13 cellular contexts compared by ENCODE assay signal in genomic region chr1:21553116-21553926, GRCh38. TPM values are rescaled to one million over a fixed set of nuclear protein-coding genes. Genes with fewer than 3 reads are reported as not detected.
DNase-seq lines count a peak whose midpoint lies in the region.
"Had no signal": no experiment of that assay in that cellular context is flagged by ENCODE, and none has a peak within 500 bp of the region (broad histone marks: within the 10 kb centered on the region; RNA-seq: fewer than 3 reads in every experiment).

No MANE protein-coding gene starts in this region.

- no peak overlapping the region for H3K27ac Mint-ChIP-seq in activated naive CD8-positive, alpha-beta T cell treated with anti-CD3 and anti-CD28 coated beads for 36 hours
- H3K27ac Mint-ChIP-seq: activated CD8-positive, alpha-beta T cell treated with anti-CD3 and anti-CD28 coated beads, Interleukin-2, amount 10 ng/mL, durations not matched to agents 7 days and 5 days; T-helper 1 cell treated with Interleukin-12 subunit alpha and Interleukin-12 subunit beta and Interleukin-4 antibody, amounts not matched to agents 30 μg/mL and 1 μg/mL, for 36 hours had no signal

- H3K79me1 ChIP-seq in mesenchymal stem cell (replicated peaks; ENCODE audit: low read length, poor library complexity, severe bottlenecking), result no peaks in the 10 kb centered on the region

- peaks cover 37% of the 10 kb centered on the region for H3K27me3 Mint-ChIP-seq in activated naive CD8-positive, alpha-beta T cell treated with anti-CD3 and anti-CD28 coated beads for 36 hours

- H4K91ac ChIP-seq in mesenchymal stem cell (ENCODE audit: low read length), result peak overlapping the region; percentile 67

- H3K36me3 ChIP-seq in ectodermal cell (ENCODE audit: control insufficient read depth, insufficient read depth, low read length) (no peaks in the 10 kb centered on the region), mesenchymal stem cell (ENCODE audit: control insufficient read depth in 1 of 2, insufficient read depth in 2 of 2, low read depth in 1 of 2, low read length in 2 of 2) (no peaks in the 10 kb centered on the region)

- peak overlapping the region; percentile 99 for H2BK5ac ChIP-seq in mesenchymal stem cell (ENCODE audit: low read depth, low read length, poor library complexity, severe bottlenecking)

- peak overlapping the region; percentile 29 to 88 for H3K18ac ChIP-seq in mesenchymal stem cell (ENCODE audit: low read depth in 1 of 2, low read length in 2 of 2)

- H3K9me3 ChIP-seq in ectodermal cell (ENCODE audit: control insufficient read depth, low read length), result no peaks in the 10 kb centered on the region
- no peaks in the 10 kb centered on the region for H3K9me3 ChIP-seq in mesenchymal stem cell (ENCODE audit: control insufficient read depth, low read length)

- H3K27ac ChIP-seq in ectodermal cell (ENCODE audit: insufficient read depth, low read depth, low read length, poor library complexity, severe bottlenecking) (peak overlapping the region; percentile 23), mesenchymal stem cell (ENCODE audit: low read length, poor library complexity, severe bottlenecking) (peak overlapping the region; percentile 100)

- H2AK5ac ChIP-seq in mesenchymal stem cell (ENCODE audit: low read length, severe bottlenecking), result peak overlapping the region; percentile 96

- peak overlapping the region; percentile 66 for H3K9ac ChIP-seq in mesenchymal stem cell (ENCODE audit: low read length)

- peak; percentile 84 for DNase-seq in EL
- DNase-seq in LHCN-M2 (ENCODE audit: low read depth), result peak; percentile 99
- peak; percentile 87 for DNase-seq in mesenchymal stem cell
- DNase-seq in COLO668 (lab: John Stamatoyannopoulos, UW; ENCODE audit: unreplicated experiment), result no peak
- no peak for DNase-seq in stimulated activated CD4-positive, alpha-beta T cell treated with anti-CD3 and anti-CD28 coated beads, Interleukin-4, amount 100 ng/mL, for 4 hours
- no peak for DNase-seq in activated naive CD8-positive, alpha-beta T cell treated with anti-CD3 and anti-CD28 coated beads for 36 hours
- no peak for DNase-seq in activated effector memory CD4-positive, alpha-beta T cell treated with anti-CD3 and anti-CD28 coated beads, Interleukin-2, amount 50 U/mL, for 16 hours
- DNase-seq: activated CD8-positive, alpha-beta T cell treated with anti-CD3 and anti-CD28 coated beads, Interleukin-2, amount 10 ng/mL, durations not matched to agents 7 days and 5 days; activated gamma-delta T cell treated with Interleukin-2 at 50 U/mL for 16 hours; midbrain; NCI-H1694 treated with DMSO at 0.1 percent for 48 hours had no signal

- peak overlapping the region; percentile 51 for H4K8ac ChIP-seq in mesenchymal stem cell (ENCODE audit: low read length)

- H2BK15ac ChIP-seq in mesenchymal stem cell (ENCODE audit: low read depth, poor library complexity, severe bottlenecking), result no peak overlapping the region

- H3K9me3 Mint-ChIP-seq in activated naive CD8-positive, alpha-beta T cell treated with anti-CD3 and anti-CD28 coated beads for 36 hours, result no peaks in the 10 kb centered on the region
- H3K9me3 Mint-ChIP-seq: T-helper 1 cell treated with Interleukin-12 subunit alpha and Interleukin-12 subunit beta and Interleukin-4 antibody, amounts not matched to agents 30 μg/mL and 1 μg/mL, for 36 hours had no signal

- H3K4me3 ChIP-seq in ectodermal cell (ENCODE audit: insufficient read depth, low read depth, low read length) (no peak overlapping the region), mesenchymal stem cell (ENCODE audit: insufficient read depth in 1 of 2, low read depth in 1 of 2, low read length in 2 of 2) (peak overlapping the region in 1 of 2 experiments; percentile 22)

- H3K4ac ChIP-seq in mesenchymal stem cell (ENCODE audit: low read depth in 1 of 2, low read length in 2 of 2), result peak overlapping the region in 1 of 2 experiments; percentile 76

- peak overlapping the region; percentile 62 for H3K4me2 ChIP-seq in mesenchymal stem cell (ENCODE audit: low read length, poor library complexity, severe bottlenecking)

- H3K4me1 ChIP-seq in ectodermal cell (ENCODE audit: control insufficient read depth, insufficient read depth, low read length) (no peaks in the 10 kb centered on the region), mesenchymal stem cell (ENCODE audit: control insufficient read depth, insufficient read depth, low read depth, low read length) (peaks cover 14% of the 10 kb centered on the region)

- 25 to 27% methylated on average over 7 of the region's 8 CpGs for WGBS in ectodermal cell, 2 experiments
- WGBS in mesenchymal stem cell, result 17% methylated on average over 7 of the region's 8 CpGs

- H2BK120ac ChIP-seq in mesenchymal stem cell (ENCODE audit: low read depth, low read length), result peak overlapping the region; percentile 50

- peak overlapping the region in 1 of 2 experiments; percentile 21 for H3K14ac ChIP-seq in mesenchymal stem cell (ENCODE audit: low read length in 2 of 2)

- no peaks in the 10 kb centered on the region for H3K27me3 ChIP-seq in ectodermal cell (ENCODE audit: control insufficient read depth, insufficient read depth, low read length, poor library complexity, severe bottlenecking)
- H3K27me3 ChIP-seq in mesenchymal stem cell (ENCODE audit: control insufficient read depth in 1 of 2, insufficient read depth in 1 of 2, low read length in 2 of 2), result peaks cover 0 to 24% of the 10 kb centered on the region in 2 experiments

- peaks cover 1% of the 10 kb centered on the region for H3K4me1 Mint-ChIP-seq in activated naive CD8-positive, alpha-beta T cell treated with anti-CD3 and anti-CD28 coated beads for 36 hours

- no peak overlapping the region for H3K23ac ChIP-seq in mesenchymal stem cell (ENCODE audit: low read length in 2 of 2)

- peak overlapping the region; percentile 30 for H2AFZ ChIP-seq in mesenchymal stem cell (ENCODE audit: low read depth, low read length)

- H3K36me3 Mint-ChIP-seq in activated naive CD8-positive, alpha-beta T cell treated with anti-CD3 and anti-CD28 coated beads for 36 hours, result no peaks in the 10 kb centered on the region

- peak overlapping the region; percentile 41 to 86 for H2BK12ac ChIP-seq in mesenchymal stem cell (ENCODE audit: low read length in 2 of 2)

- no peak overlapping the region for H3K4me3 Mint-ChIP-seq in activated naive CD8-positive, alpha-beta T cell treated with anti-CD3 and anti-CD28 coated beads for 36 hours
- H3K4me3 Mint-ChIP-seq: activated CD8-positive, alpha-beta T cell treated with anti-CD3 and anti-CD28 coated beads, Interleukin-2, amount 10 ng/mL, durations not matched to agents 7 days and 5 days; T-helper 1 cell treated with Interleukin-12 subunit alpha and Interleukin-12 subunit beta and Interleukin-4 antibody, amounts not matched to agents 30 μg/mL and 1 μg/mL, for 36 hours had no signal

RNA-seq across cellular contexts. Expression of gene ALPL, which starts 44.1 kb away (rescaled TPM):
- 128 and 138 TPM in 2 replicates for total RNA-seq in LHCN-M2 (2014; rRNA removed)
- polyA plus RNA-seq in LHCN-M2 (2012), result 91.2 TPM
- polyA plus RNA-seq in ectodermal cell (2013, experiment 1 of 4), result 223 TPM
- 218 TPM for polyA plus RNA-seq in ectodermal cell (2013, experiment 2 of 4)
- polyA plus RNA-seq in ectodermal cell (2013, experiment 3 of 4), result 174 TPM
- polyA plus RNA-seq in ectodermal cell (2013, experiment 4 of 4), result 181 TPM
- polyA plus RNA-seq in mesenchymal stem cell (2013, experiment 1 of 2), result 11.5 TPM
- polyA plus RNA-seq in mesenchymal stem cell (2013, experiment 2 of 2), result 11.6 TPM
- not detected for total RNA-seq in activated naive CD8-positive, alpha-beta T cell treated with anti-CD3 and anti-CD28 coated beads for 36 hours
- total RNA-seq: activated CD8-positive, alpha-beta T cell treated with anti-CD3 and anti-CD28 coated beads, Interleukin-2, amount 10 ng/mL, durations not matched to agents 7 days and 5 days had no signal

Comparison
In these comparisons a context has a peak if more than half of its experiments do, and no peak if none do; other contexts are left out.
1. DNase-seq: peak in EL (single experiment), LHCN-M2 (single experiment) and mesenchymal stem cell (single experiment); none in COLO668 (single experiment), stimulated activated CD4-positive, alpha-beta T cell treated with anti-CD3 and anti-CD28 coated beads, Interleukin-4, amount 100 ng/mL, for 4 hours (0 of 2), activated naive CD8-positive, alpha-beta T cell treated with anti-CD3 and anti-CD28 coated beads for 36 hours (single experiment) and activated effector memory CD4-positive, alpha-beta T cell treated with anti-CD3 and anti-CD28 coated beads, Interleukin-2, amount 50 U/mL, for 16 hours (single experiment).
2. RNA of gene ALPL, which starts 44.1 kb away (total RNA-seq): 128 to 138 TPM in LHCN-M2; not detected in activated naive CD8-positive, alpha-beta T cell treated with anti-CD3 and anti-CD28 coated beads for 36 hours; every median in the first group is over 100 times any median in the second.